ENCODE assay signal across 18 cellular contexts in the genomic region with DNA sequence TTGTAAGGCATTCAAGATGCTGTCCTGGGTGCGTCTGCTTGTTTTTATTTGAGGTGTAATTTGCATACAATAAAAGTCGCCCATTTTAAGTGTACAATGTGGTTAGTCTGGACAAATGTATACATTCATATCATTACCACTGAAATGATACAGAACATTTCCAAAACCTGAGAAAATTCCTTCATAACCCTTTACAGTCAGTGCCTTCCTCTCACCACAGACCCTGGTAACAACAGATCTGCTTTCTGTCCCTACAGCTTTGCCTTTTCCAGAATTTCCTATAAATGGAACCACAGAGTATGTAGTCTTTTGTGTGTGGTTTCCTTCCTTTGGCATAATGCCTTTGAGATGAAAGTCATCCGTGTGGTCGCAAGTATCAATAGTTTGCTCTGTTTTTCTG. TPM values are rescaled to one million over a fixed set of nuclear protein-coding genes. Genes with fewer than 3 reads are reported as not detected.
DNase-seq lines count a peak whose midpoint lies in the region; ATAC-seq, FAIRE-seq and TF ChIP-seq lines count a peak whose summit lies in the region.
"Had no signal": no experiment of that assay in that cellular context is flagged by ENCODE, and none has a peak within 500 bp of the region (broad histone marks: within the 10 kb centered on the region; RNA-seq: fewer than 3 reads in every experiment).

No MANE protein-coding gene starts in this region.

- H3K27me3 ChIP-seq in colonic mucosa (no peaks in the 10 kb centered on the region), pancreas (no peaks in the 10 kb centered on the region)
- H3K27me3 ChIP-seq: body of pancreas, gastrocnemius medialis, MG63, Peyer's patch had no signal

- no peak for FAIRE-seq in pancreas (lab: Jason Lieb, UNC)
- FAIRE-seq: A204.1, kidney had no signal

- ATAC-seq in pancreas (peak; percentile 11 to 32 (median 15)), GM21737 (IDR thresholded peaks at IDR 0.05; ENCODE audit: unreplicated experiment) (no peak), HG02938 (IDR thresholded peaks at IDR 0.05; ENCODE audit: unreplicated experiment) (no peak)
- ATAC-seq: gastrocnemius medialis had no signal

- H3K9me3 ChIP-seq in colonic mucosa = no peaks in the 10 kb centered on the region
- H3K9me3 ChIP-seq in pancreas = no peaks in the 10 kb centered on the region
- H3K9me3 ChIP-seq: body of pancreas, gastrocnemius medialis, MG63, Peyer's patch had no signal

- H3K27ac ChIP-seq in colonic mucosa (peak overlapping the region; percentile 67), pancreas (peak overlapping the region in 1 of 4 donors; percentile 80)
- H3K27ac ChIP-seq: gastrocnemius medialis had no signal

- TF ChIP-seq CTCF in colonic mucosa (IDR thresholded peaks at IDR 0.05) = no peak
- TF ChIP-seq CTCF in pancreas (IDR thresholded peaks at IDR 0.05) = no peak

- 50 to 56% methylated on average over 4 of the region's 4 CpGs for WGBS in pancreas, 2 donors

- peak overlapping the region in 1 of 2 donors; percentile 1 for H3K9ac ChIP-seq in colonic mucosa (ENCODE audit: low read depth in 2 of 2, low read length in 2 of 2)

- intact Hi-C loops in colonic mucosa (cut with DNase I) (no loop called here), pancreas (cut with DNase I) (no loop called here)

- DNase-seq in NCI-H1417 (lab: John Stamatoyannopoulos, UW) (peak in 2 of 3 experiments; percentile 35 to 68), NCI-H1417 treated with DMSO at 0.1 percent for 48 hours (lab: John Stamatoyannopoulos, UW) (no peak), DMS79 treated with DMSO at 0.1 percent for 48 hours (lab: John Stamatoyannopoulos, UW) (peak; percentile 47), colonic mucosa (no peak), pancreas (no peak), mucosa of gallbladder (ENCODE audit: low spot score) (no peak)
- DNase-seq: effector CD4-positive, alpha-beta T cell; gastrocnemius medialis; HFFc6; kidney; MG63; naive B cell; NCI-H2227 treated with DMSO at 0.1 percent for 48 hours; Peyer's patch had no signal

- H3K36me3 ChIP-seq in colonic mucosa = no peaks in the 10 kb centered on the region
- H3K36me3 ChIP-seq in pancreas = no peaks in the 10 kb centered on the region

- H3K4me1 ChIP-seq in colonic mucosa = no peaks in the 10 kb centered on the region
- H3K4me1 ChIP-seq in pancreas = peaks cover 15 to 27% (median 17%) of the 10 kb centered on the region in 3 donors
- H3K4me1 ChIP-seq: gastrocnemius medialis had no signal

- H3K4me3 ChIP-seq in colonic mucosa (no peak overlapping the region), pancreas (no peak overlapping the region)
- H3K4me3 ChIP-seq: body of pancreas, gastrocnemius medialis, MG63, Peyer's patch had no signal

RNA-seq across cellular contexts. Expression of gene NFU1, which starts 45.8 kb away (rescaled TPM):
- total RNA-seq in colonic mucosa (10 to 100 TPM; 58.4 to 62.0 TPM), pancreas (10 to 100 TPM; 16.0 to 20.4 (median 18.4) TPM), mucosa of gallbladder (37.6 TPM)
- 10 to 100 TPM; 32.4 to 40.6 TPM for polyA plus RNA-seq in pancreas

Comparison
In these comparisons a context has a peak if more than half of its experiments do, and no peak if none do; other contexts are left out.
1. DNase-seq: peak in NCI-H1417 (2 of 3) and DMS79 treated with DMSO at 0.1 percent for 48 hours (single experiment); none in NCI-H1417 treated with DMSO at 0.1 percent for 48 hours (single experiment), colonic mucosa (single experiment), pancreas (0 of 6) and mucosa of gallbladder (single experiment).
2. ATAC-seq: peak in pancreas (4 of 4); none in GM21737 (single experiment) and HG02938 (single experiment).